ENCODE assay signal across 10 cellular contexts in the genomic region with DNA sequence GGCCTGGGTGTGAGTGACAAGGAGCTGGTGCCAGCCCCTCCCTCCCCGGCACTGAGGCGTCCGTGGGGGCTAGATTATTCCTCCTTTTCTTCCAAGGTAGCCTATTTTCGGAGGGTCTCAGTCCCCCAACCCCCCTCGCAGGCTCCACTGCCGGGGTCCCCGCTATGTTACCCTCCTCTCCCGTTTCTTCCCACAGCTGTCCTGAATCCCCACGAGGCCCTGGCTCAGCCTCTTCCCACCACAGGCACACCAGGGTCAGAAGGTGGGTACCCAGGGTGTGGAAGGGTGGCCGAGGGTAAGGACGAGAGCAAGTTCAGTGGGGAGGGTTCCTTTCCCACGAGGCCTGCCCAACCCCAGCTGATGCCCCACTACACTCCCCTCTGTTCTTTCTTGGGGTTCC. TPM values are rescaled to one million over a fixed set of nuclear protein-coding genes. Genes with fewer than 3 reads are reported as not detected.
DNase-seq lines count a peak whose midpoint lies in the region; ATAC-seq, FAIRE-seq and TF ChIP-seq lines count a peak whose summit lies in the region.
"Had no signal": no experiment of that assay in that cellular context is flagged by ENCODE, and none has a peak within 500 bp of the region (broad histone marks: within the 10 kb centered on the region; RNA-seq: fewer than 3 reads in every experiment).

No MANE protein-coding gene starts in this region.

- peaks cover 31% of the 10 kb centered on the region for H3K27me3 ChIP-seq in left ventricle myocardium inferior (ENCODE audit: low read depth)
- H3K27me3 ChIP-seq in endothelial cell of umbilical vein (ENCODE audit: control insufficient read depth in 2 of 2, insufficient read depth in 2 of 2, low read length in 2 of 2): peaks cover 0 to 3% of the 10 kb centered on the region in 2 experiments
- H3K27me3 ChIP-seq in neural cell (ENCODE audit: insufficient read depth, low read depth, low read length): peaks cover 29% of the 10 kb centered on the region

- ATAC-seq in left ventricle myocardium superior (no peak), GM18873 (IDR thresholded peaks at IDR 0.05; ENCODE audit: low FRiP score, unreplicated experiment) (no peak), HG03521 (IDR thresholded peaks at IDR 0.05; ENCODE audit: unreplicated experiment) (no peak)

- H3K9me3 ChIP-seq in left ventricle myocardium inferior (replicated peaks) (no peaks in the 10 kb centered on the region), endothelial cell of umbilical vein (replicated peaks; ENCODE audit: control insufficient read depth, insufficient read depth, low read length) (no peaks in the 10 kb centered on the region), neural cell (ENCODE audit: low read length) (no peaks in the 10 kb centered on the region)

- no peak for TF ChIP-seq EP300 in neural cell (conservative IDR thresholded peaks at IDR 0.05; ENCODE audit: poor library complexity, severe bottlenecking)

- no peaks in the 10 kb centered on the region for H3K9me1 ChIP-seq in endothelial cell of umbilical vein (replicated peaks; ENCODE audit: control insufficient read depth, extremely low read depth, insufficient read depth, low read length)

- no peaks in the 10 kb centered on the region for H4K20me1 ChIP-seq in endothelial cell of umbilical vein (replicated peaks; ENCODE audit: control insufficient read depth, extremely low read depth, insufficient read depth, low read length)
- H4K20me1 ChIP-seq in neural cell (ENCODE audit: insufficient read depth): no peaks in the 10 kb centered on the region

- TF ChIP-seq POLR2A in endothelial cell of umbilical vein (IDR thresholded peaks at IDR 0.05; ENCODE audit: low read depth, low read length): no peak

- TF ChIP-seq CTCF in left ventricle myocardium inferior (IDR thresholded peaks at IDR 0.05; ENCODE audit: borderline replicate concordance) (no peak), endothelial cell of umbilical vein (IDR thresholded peaks at IDR 0.05; ENCODE audit: extremely low read depth in 1 of 2, insufficient read depth in 1 of 2, low read depth in 1 of 2, low read length in 2 of 2) (no peak), neural cell (IDR thresholded peaks at IDR 0.05; ENCODE audit: poor library complexity, severe bottlenecking) (no peak)

- H3K36me3 ChIP-seq in left ventricle myocardium inferior: no peaks in the 10 kb centered on the region
- no peaks in the 10 kb centered on the region for H3K36me3 ChIP-seq in endothelial cell of umbilical vein (ENCODE audit: control insufficient read depth in 2 of 2, extremely low read depth in 1 of 2, insufficient read depth in 2 of 2, low read length in 2 of 2)
- H3K36me3 ChIP-seq in neural cell (ENCODE audit: insufficient read depth, low read length): no peaks in the 10 kb centered on the region

- intact Hi-C loops in left ventricle myocardium inferior (cut with micrococcal nuclease) (loop anchor here (2.0 kb wide), 1 partner anchor 41 kb away; no protein-coding TSS in a partner anchor), left ventricle myocardium superior (cut with micrococcal nuclease) (no loop called here), endothelial cell of umbilical vein (cut with micrococcal nuclease) (no loop called here), head of caudate nucleus (cut with DNase I) (loop anchor here (5.0 kb wide), 1 partner anchor 39 kb away; no protein-coding TSS in a partner anchor)

- TF ChIP-seq RAD21 in neural cell (conservative IDR thresholded peaks at IDR 0.05): no peak

- H3K9me2 ChIP-seq in neural cell (ENCODE audit: insufficient read depth, low read length): no peaks in the 10 kb centered on the region

- dilution Hi-C loops in endothelial cell of umbilical vein (cut with MboI; ENCODE audit: extremely low pct_ligation_motif_present, low sequenced_read_pairs): no loop called here

- H3K4me2 ChIP-seq in endothelial cell of umbilical vein (ENCODE audit: insufficient read depth, low read length): peak overlapping the region; percentile 46
- H3K4me2 ChIP-seq in neural cell (ENCODE audit: low read length): no peak overlapping the region

- FAIRE-seq in endothelial cell of umbilical vein (lab: Jason Lieb, UNC): no peak

- H3K27ac ChIP-seq in left ventricle myocardium inferior (replicated peaks) (peak overlapping the region; percentile 94), endothelial cell of umbilical vein (ENCODE audit: insufficient read depth, low read depth, low read length) (no peak overlapping the region), neural cell (ENCODE audit: low read length) (no peak overlapping the region)

- peak overlapping the region; percentile 76 for H2AFZ ChIP-seq in endothelial cell of umbilical vein (ENCODE audit: low read depth, low read length)
- no peak overlapping the region for H2AFZ ChIP-seq in neural cell (ENCODE audit: low read depth, low read length)

- BruUV-seq in endothelial cell of umbilical vein (replicated peaks; lab: Mats Ljungman, UMichigan): no TSS peak

- no peaks in the 10 kb centered on the region for H3F3A ChIP-seq in neural cell (ENCODE audit: insufficient read depth, low read length, poor library complexity, severe bottlenecking)

- H3K9ac ChIP-seq in endothelial cell of umbilical vein (replicated peaks; ENCODE audit: extremely low read depth, insufficient read depth, low read length) (peak overlapping the region; percentile 49), neural cell (ENCODE audit: low read length) (peak overlapping the region; percentile 49)

- no peaks in the 10 kb centered on the region for H3K79me2 ChIP-seq in endothelial cell of umbilical vein (ENCODE audit: control insufficient read depth, insufficient read depth, low read length)
- H3K79me2 ChIP-seq in neural cell (replicated peaks; ENCODE audit: insufficient read depth, low read length): no peaks in the 10 kb centered on the region

- DNase-seq in left ventricle myocardium inferior (no peak), left ventricle myocardium superior (no peak), endothelial cell of umbilical vein (ENCODE audit: low read depth, low spot score) (no peak), head of caudate nucleus (no peak)
- DNase-seq in activated effector memory CD4-positive, alpha-beta T cell treated with Interleukin-2 at 50 U/mL for 16 hours: no peak
- DNase-seq: activated CD8-positive, alpha-beta T cell treated with anti-CD3 and anti-CD28 coated beads for 36 hours; stimulated activated CD4-positive, alpha-beta T cell treated with anti-CD3 and anti-CD28 coated beads, Interleukin-4, amount 100 ng/mL, for 24 hours had no signal

- POLR2A ChIA-PET in endothelial cell of umbilical vein (lab: Charles Lee): interaction anchor here (1.0 kb wide), 1 partner anchor 19 kb away, joined by 3 read pairs; a partner anchor contains a TSS

- CTCF ChIA-PET in endothelial cell of umbilical vein (lab: Charles Lee): interaction anchor here (0.6 to 3.8 kb wide), 6 partner anchors 12 to 246 kb away, joined by 3 to 53 read pairs (median 21); a partner anchor contains a TSS

- peak overlapping the region; percentile 81 for H3K4me3 ChIP-seq in left ventricle myocardium inferior
- H3K4me3 ChIP-seq in endothelial cell of umbilical vein (replicated peaks in 1 of 3; ENCODE audit: insufficient read depth in 1 of 3, low read depth in 1 of 3, low read length in 3 of 3): peak overlapping the region in 2 of 3 experiments; percentile 10 to 67
- H3K4me3 ChIP-seq in neural cell (ENCODE audit: low read length): peak overlapping the region; percentile 61

- peaks cover 38% of the 10 kb centered on the region for H3K4me1 ChIP-seq in left ventricle myocardium inferior
- peaks cover 39% of the 10 kb centered on the region for H3K4me1 ChIP-seq in endothelial cell of umbilical vein (ENCODE audit: control insufficient read depth, extremely low read depth, insufficient read depth, low read length)

RNA-seq across cellular contexts. Expression of a gene that starts 0.6 kb away (rescaled TPM):
- total RNA-seq in left ventricle myocardium inferior (37.7 TPM), left ventricle myocardium superior (39.3 TPM), endothelial cell of umbilical vein (71.0 and 106 TPM in 2 replicates)
- polyA plus RNA-seq in endothelial cell of umbilical vein (192 and 262 TPM in 2 replicates), neural cell (0.96 and 2.1 TPM in 2 replicates)
- 115 and 122 TPM in 2 replicates for polyA plus RNA-seq in endothelial cell of umbilical vein (2011; cell fraction: cytosol; rRNA removed)
- 16.0 and 28.9 TPM in 2 replicates for polyA plus RNA-seq in endothelial cell of umbilical vein (2011; cell fraction: nucleus; rRNA removed)
- 26.8 and 43.4 TPM in 2 replicates for polyA plus RNA-seq in endothelial cell of umbilical vein (2012)
- polyA minus RNA-seq in endothelial cell of umbilical vein (72.9 and 78.0 TPM in 2 replicates), neural cell (1.6 TPM in 1 of 2 replicates, not detected in the other)
- not detected for polyA minus RNA-seq in endothelial cell of umbilical vein (2011; cell fraction: cytosol; rRNA and poly(A)+ RNA removed)
- 6.3 and 9.4 TPM in 2 replicates for polyA minus RNA-seq in endothelial cell of umbilical vein (2011; cell fraction: nucleus; rRNA and poly(A)+ RNA removed)
- total RNA-seq: activated CD8-positive, alpha-beta T cell treated with anti-CD3 and anti-CD28 coated beads for 36 hours had no signal

RNA-seq across cellular contexts. Expression of a gene that starts 11.6 kb away (rescaled TPM):
- 37.5 TPM for total RNA-seq in left ventricle myocardium inferior
- total RNA-seq in left ventricle myocardium superior: 29.6 TPM
- total RNA-seq in endothelial cell of umbilical vein: 45.0 and 47.1 TPM in 2 replicates
- polyA plus RNA-seq in endothelial cell of umbilical vein: 86.8 and 107 TPM in 2 replicates
- 89.2 and 95.6 TPM in 2 replicates for polyA plus RNA-seq in endothelial cell of umbilical vein (2011; cell fraction: cytosol; rRNA removed)
- 47.0 and 54.4 TPM in 2 replicates for polyA plus RNA-seq in endothelial cell of umbilical vein (2011; cell fraction: nucleus; rRNA removed)
- 47.5 and 51.4 TPM in 2 replicates for polyA plus RNA-seq in endothelial cell of umbilical vein (2012)
- polyA minus RNA-seq in endothelial cell of umbilical vein: 47.0 and 50.3 TPM in 2 replicates
- 30.5 TPM for polyA minus RNA-seq in endothelial cell of umbilical vein (2011; cell fraction: cytosol; rRNA and poly(A)+ RNA removed)
- polyA minus RNA-seq in endothelial cell of umbilical vein (2011; cell fraction: nucleus; rRNA and poly(A)+ RNA removed): 16.3 and 21.8 TPM in 2 replicates
- 128 and 133 TPM in 2 replicates for polyA plus RNA-seq in neural cell
- 51.1 and 57.3 TPM in 2 replicates for polyA minus RNA-seq in neural cell

RNA-seq across cellular contexts. Expression of a gene that starts 16.8 kb away (rescaled TPM):
- total RNA-seq in left ventricle myocardium inferior (43.3 TPM), left ventricle myocardium superior (49.6 TPM), endothelial cell of umbilical vein (29.8 and 31.4 TPM in 2 replicates)
- polyA plus RNA-seq in endothelial cell of umbilical vein (27.8 and 33.7 TPM in 2 replicates), neural cell (52.5 and 68.3 TPM in 2 replicates)
- polyA plus RNA-seq in endothelial cell of umbilical vein (2011; cell fraction: cytosol; rRNA removed): 15.5 and 23.0 TPM in 2 replicates
- polyA plus RNA-seq in endothelial cell of umbilical vein (2011; cell fraction: nucleus; rRNA removed): 192 and 202 TPM in 2 replicates
- 14.4 and 16.5 TPM in 2 replicates for polyA plus RNA-seq in endothelial cell of umbilical vein (2012)
- polyA minus RNA-seq in endothelial cell of umbilical vein (40.4 and 52.0 TPM in 2 replicates), neural cell (36.7 and 39.7 TPM in 2 replicates)
- polyA minus RNA-seq in endothelial cell of umbilical vein (2011; cell fraction: cytosol; rRNA and poly(A)+ RNA removed): 10.0 TPM
- 57.9 and 86.4 TPM in 2 replicates for polyA minus RNA-seq in endothelial cell of umbilical vein (2011; cell fraction: nucleus; rRNA and poly(A)+ RNA removed)

RNA-seq across cellular contexts. Expression of a gene that starts 18.8 kb away (rescaled TPM):
- not detected for total RNA-seq in left ventricle myocardium inferior
- total RNA-seq in left ventricle myocardium superior: not detected
- 1.9 TPM in 2 replicates for total RNA-seq in endothelial cell of umbilical vein
- 0.48 and 0.84 TPM in 2 replicates for polyA plus RNA-seq in endothelial cell of umbilical vein
- polyA plus RNA-seq in endothelial cell of umbilical vein (2011; cell fraction: cytosol; rRNA removed): 0.58 and 0.75 TPM in 2 replicates
- polyA plus RNA-seq in endothelial cell of umbilical vein (2011; cell fraction: nucleus; rRNA removed): 3.7 and 4.0 TPM in 2 replicates
- 0.60 and 1.7 TPM in 2 replicates for polyA plus RNA-seq in endothelial cell of umbilical vein (2012)
- polyA minus RNA-seq in endothelial cell of umbilical vein: 1.1 and 1.5 TPM in 2 replicates
- polyA minus RNA-seq in endothelial cell of umbilical vein (2011; cell fraction: cytosol; rRNA and poly(A)+ RNA removed): 1.0 TPM
- polyA minus RNA-seq in endothelial cell of umbilical vein (2011; cell fraction: nucleus; rRNA and poly(A)+ RNA removed): 0.63 and 3.1 TPM in 2 replicates
- 0.10 TPM in 1 of 2 replicates, not detected in the other for polyA plus RNA-seq in neural cell
- 0.24 TPM in 1 of 2 replicates, not detected in the other for polyA minus RNA-seq in neural cell

RNA-seq across cellular contexts. Expression of a gene that starts 36.9 kb away (rescaled TPM):
- 71.0 TPM for total RNA-seq in left ventricle myocardium inferior
- 70.4 TPM for total RNA-seq in left ventricle myocardium superior
- total RNA-seq in endothelial cell of umbilical vein: 56.6 and 57.5 TPM in 2 replicates
- polyA plus RNA-seq in endothelial cell of umbilical vein: 126 and 139 TPM in 2 replicates
- polyA plus RNA-seq in endothelial cell of umbilical vein (2011; cell fraction: cytosol; rRNA removed): 118 and 121 TPM in 2 replicates
- 34.4 and 38.4 TPM in 2 replicates for polyA plus RNA-seq in endothelial cell of umbilical vein (2011; cell fraction: nucleus; rRNA removed)
- polyA plus RNA-seq in endothelial cell of umbilical vein (2012): 102 and 105 TPM in 2 replicates
- 45.6 and 56.9 TPM in 2 replicates for polyA minus RNA-seq in endothelial cell of umbilical vein
- 29.8 TPM for polyA minus RNA-seq in endothelial cell of umbilical vein (2011; cell fraction: cytosol; rRNA and poly(A)+ RNA removed)
- 11.0 and 16.0 TPM in 2 replicates for polyA minus RNA-seq in endothelial cell of umbilical vein (2011; cell fraction: nucleus; rRNA and poly(A)+ RNA removed)
- polyA plus RNA-seq in neural cell: 222 and 234 TPM in 2 replicates
- polyA minus RNA-seq in neural cell: 64.6 and 66.2 TPM in 2 replicates

Comparison
In these comparisons a context has a peak if more than half of its experiments do, and no peak if none do; other contexts are left out.
1. intact Hi-C loops: an anchor here in left ventricle myocardium inferior (2.0 kb wide) and head of caudate nucleus (5.0 kb wide); none called in left ventricle myocardium superior and endothelial cell of umbilical vein.